ENCODE assay signal across 23 cellular contexts in genomic region chr22:35133702-35134395, GRCh38.
"Had no signal": no experiment of that assay in that cellular context is flagged by ENCODE, and none has a peak within 500 bp of the region (broad histone marks: within the 10 kb centered on the region; RNA-seq: fewer than 3 reads in every experiment).

No MANE protein-coding gene starts in this region.

- H3K4me3 Mint-ChIP-seq: activated T-cell treated with anti-CD3 and anti-CD28 coated beads, Interleukin-2, amount 50 U/mL, for 4 hours; central memory CD8-positive, alpha-beta T cell; natural killer cell; T-helper 1 cell treated with Interleukin-12 subunit alpha and Interleukin-12 subunit beta and Interleukin-4 antibody, amounts not matched to agents 30 μg/mL and 1 μg/mL, for 36 hours had no signal

- H3K9me3 Mint-ChIP-seq: activated T-cell treated with anti-CD3 and anti-CD28 coated beads, Interleukin-2, amount 50 U/mL, for 4 hours; central memory CD8-positive, alpha-beta T cell; natural killer cell; T-helper 1 cell treated with Interleukin-12 subunit alpha and Interleukin-12 subunit beta and Interleukin-4 antibody, amounts not matched to agents 30 μg/mL and 1 μg/mL, for 36 hours had no signal

- ATAC-seq: activated T-cell treated with anti-CD3 and anti-CD28 coated beads, Interleukin-2, amount 50 U/mL, for 4 hours; gastrocnemius medialis; natural killer cell had no signal

- H3K9me3 ChIP-seq: gastrocnemius medialis, left ventricle myocardium inferior, tibial artery, vagina had no signal

- DNase-seq: activated CD4-positive, alpha-beta T cell treated with anti-CD3 and anti-CD28 coated beads, Interleukin-2, amount 50 U/mL, for 1 hour; activated CD4-positive, CD25-positive, alpha-beta regulatory T cell treated with anti-CD3 and anti-CD28 coated beads, Interleukin-2, amount 50 U/mL, for 72 hours; activated CD8-positive, alpha-beta memory T cell treated with anti-CD3 and anti-CD28 coated beads, Interleukin-2, amount 50 U/mL, for 4 hours; activated naive CD4-positive, alpha-beta T cell treated with anti-CD3 and anti-CD28 coated beads, Interleukin-2, amount 50 U/mL, for 16 hours; activated T-cell treated with anti-CD3 and anti-CD28 coated beads, Interleukin-2, amount 50 U/mL, for 4 hours; aorta; brain microvascular endothelial cell; gastrocnemius medialis; head of caudate nucleus; left ventricle myocardium inferior; mammary epithelial cell; natural killer cell; nucleus accumbens; retina; stimulated activated CD4-positive, alpha-beta T cell treated with anti-CD3 and anti-CD28 coated beads, Interleukin-12 subunit alpha, Interleukin-12 subunit beta, amount 100 ng/mL, for 4 hours; stimulated activated CD4-positive, alpha-beta T cell treated with anti-CD3 and anti-CD28 coated beads, Interleukin-1b, Interleukin-23, amount 100 ng/mL, for 48 hours; stimulated activated CD8-positive, alpha-beta memory T cell treated with anti-CD3 and anti-CD28 coated beads, Interleukin-4, amount 100 ng/mL, for 48 hours; stimulated activated naive CD4-positive, alpha-beta T cell treated with Interleukin-2 at 50 U/mL for 16 hours; tibial artery had no signal

- H3K4me3 ChIP-seq: coronary artery, gastrocnemius medialis, left ventricle myocardium inferior, tibial artery, vagina had no signal

- H3K36me3 Mint-ChIP-seq: natural killer cell had no signal

- H3K4me1 Mint-ChIP-seq: central memory CD8-positive, alpha-beta T cell; natural killer cell had no signal

- H3K27me3 ChIP-seq: brain microvascular endothelial cell, vagina had no signal

- H3K27ac ChIP-seq: brain microvascular endothelial cell, coronary artery, gastrocnemius medialis, left ventricle myocardium inferior, tibial artery, vagina had no signal

- H3K36me3 ChIP-seq: brain microvascular endothelial cell, gastrocnemius medialis, left ventricle myocardium inferior, tibial artery, vagina had no signal

- H3K27ac Mint-ChIP-seq: natural killer cell; T-helper 1 cell treated with Interleukin-12 subunit alpha and Interleukin-12 subunit beta and Interleukin-4 antibody, amounts not matched to agents 30 μg/mL and 1 μg/mL, for 36 hours had no signal

- H3K4me1 ChIP-seq: gastrocnemius medialis, tibial artery, vagina had no signal
